ENCODE assay signal across 9 cellular contexts in genomic region chr14:106875503-106875902, GRCh38.
DNase-seq lines count a peak whose midpoint lies in the region; ATAC-seq and TF ChIP-seq lines count a peak whose summit lies in the region.
"Had no signal": no experiment of that assay in that cellular context is flagged by ENCODE, and none has a peak within 500 bp of the region (broad histone marks: within the 10 kb centered on the region; RNA-seq: fewer than 3 reads in every experiment).

No MANE protein-coding gene starts in this region.

- ATAC-seq in GM18502 (IDR thresholded peaks at IDR 0.05; ENCODE audit: poor library complexity, unreplicated experiment) (peak; percentile 35), GM19328 (IDR thresholded peaks at IDR 0.05; ENCODE audit: unreplicated experiment) (no peak), HG03025 (IDR thresholded peaks at IDR 0.05; ENCODE audit: low FRiP score, unreplicated experiment) (no peak), HG03095 (IDR thresholded peaks at IDR 0.05; ENCODE audit: unreplicated experiment) (no peak)
- ATAC-seq: gastrocnemius medialis had no signal

- no peaks in the 10 kb centered on the region for H3K36me3 Mint-ChIP-seq in chondrocyte (ENCODE audit: low read depth)

- H3K9me3 ChIP-seq in BE2C = no peaks in the 10 kb centered on the region; the same call in 1 of the 2 replicates
- H3K9me3 ChIP-seq: gastrocnemius medialis had no signal

- no peaks in the 10 kb centered on the region for H3K36me3 ChIP-seq in BE2C
- H3K36me3 ChIP-seq: gastrocnemius medialis had no signal

- H3K4me1 ChIP-seq in BE2C = no peaks in the 10 kb centered on the region
- H3K4me1 ChIP-seq: gastrocnemius medialis had no signal

- no peaks in the 10 kb centered on the region for H3K27me3 Mint-ChIP-seq in chondrocyte (ENCODE audit: low read depth)

- no peak overlapping the region for H3K4me3 ChIP-seq in BE2C (ENCODE audit: low read depth, low read length)
- H3K4me3 ChIP-seq: gastrocnemius medialis had no signal

- H3K9me3 Mint-ChIP-seq in chondrocyte (ENCODE audit: low read depth) = peaks cover 5% of the 10 kb centered on the region

- no peak overlapping the region for H3K4me3 Mint-ChIP-seq in chondrocyte (ENCODE audit: unreplicated experiment)

- H3K4me1 Mint-ChIP-seq in chondrocyte (ENCODE audit: low read depth) = no peaks in the 10 kb centered on the region

- H3K27ac Mint-ChIP-seq in chondrocyte (ENCODE audit: unreplicated experiment) = no peak overlapping the region

- DNase-seq in BE2C (no peak), NOMO-1 (lab: John Stamatoyannopoulos, UW; ENCODE audit: unreplicated experiment in 2 of 2) (peak; percentile 11 to 13), chondrocyte (ENCODE audit: low spot score) (no peak), iPS-NIHi7 (ENCODE audit: extremely low spot score) (no peak)
- DNase-seq: gastrocnemius medialis had no signal

- H3K27me3 ChIP-seq in BE2C = no peaks in the 10 kb centered on the region
- H3K27me3 ChIP-seq: gastrocnemius medialis had no signal

- 0 out of 2 replicates have a peak, but pooled peaks have one; percentile 5 for TF ChIP-seq CTCF in BE2C (IDR thresholded peaks at IDR 0.05; ENCODE audit: low read depth, low read length)
- peak; percentile 15 for TF ChIP-seq CTCF in chondrocyte (IDR thresholded peaks at IDR 0.05)

Comparison
In these comparisons a context has a peak if more than half of its experiments do, and no peak if none do; other contexts are left out.
1. DNase-seq: peak in NOMO-1 (2 of 2); none in BE2C (single experiment), chondrocyte (single experiment) and iPS-NIHi7 (single experiment).